ENCODE assay signal across 27 cellular contexts in genomic region chr10:61163403-61163802, GRCh38.
"Had no signal": no experiment of that assay in that cellular context is flagged by ENCODE, and none has a peak within 500 bp of the region (broad histone marks: within the 10 kb centered on the region; RNA-seq: fewer than 3 reads in every experiment).

No MANE protein-coding gene starts in this region.

- H3K4me3 Mint-ChIP-seq: activated T-helper 17 cell treated with anti-CD3 and anti-CD28 coated beads, Interleukin-2, amount 50 U/mL, for 72 hours; central memory CD8-positive, alpha-beta T cell; effector memory CD8-positive, alpha-beta T cell; naive thymus-derived CD4-positive, alpha-beta T cell; neural progenitor cell; T-cell had no signal

- DNase-seq: activated CD4-positive, alpha-beta T cell treated with anti-CD3 and anti-CD28 coated beads for 1 hour; activated CD4-positive, alpha-beta T cell treated with anti-CD3 and anti-CD28 coated beads, Interleukin-2, amount 50 U/mL, for 1 hour; activated T-cell treated with anti-CD3 and anti-CD28 coated beads, Interleukin-2, amount 50 U/mL, for 1 hour; brain microvascular endothelial cell; effector memory CD8-positive, alpha-beta T cell; esophagus squamous epithelium; heart right ventricle; left lung; naive thymus-derived CD4-positive, alpha-beta T cell; retina; spleen; stimulated activated CD4-positive, alpha-beta T cell treated with anti-CD3 and anti-CD28 coated beads, Interleukin-4, amount 100 ng/mL, for 24 hours; stimulated activated naive CD4-positive, alpha-beta T cell treated with Interleukin-2 at 50 U/mL for 16 hours; T-cell; upper lobe of left lung; WERI-Rb-1 had no signal

- H3K27me3 Mint-ChIP-seq: activated T-helper 17 cell treated with anti-CD3 and anti-CD28 coated beads, Interleukin-2, amount 50 U/mL, for 72 hours; effector memory CD8-positive, alpha-beta T cell; naive thymus-derived CD4-positive, alpha-beta T cell; T-cell had no signal

- H3K9me3 ChIP-seq: esophagus squamous epithelium, thoracic aorta, upper lobe of left lung had no signal

- H3K9me3 Mint-ChIP-seq: effector memory CD8-positive, alpha-beta T cell had no signal

- H3K4me1 Mint-ChIP-seq: activated T-helper 17 cell treated with anti-CD3 and anti-CD28 coated beads, Interleukin-2, amount 50 U/mL, for 72 hours; central memory CD8-positive, alpha-beta T cell; neural progenitor cell; T-cell had no signal

- H3K4me3 ChIP-seq: ascending aorta, esophagus squamous epithelium, heart right ventricle, left lung, lung, neural progenitor cell, spleen, thoracic aorta, upper lobe of left lung had no signal

- H3K36me3 ChIP-seq: ascending aorta, brain microvascular endothelial cell, esophagus squamous epithelium, heart right ventricle, left lung, neural progenitor cell, spleen, thoracic aorta, upper lobe of left lung, WERI-Rb-1 had no signal

- H3K36me3 Mint-ChIP-seq: activated naive CD4-positive, alpha-beta T cell treated with anti-CD3 and anti-CD28 coated beads, Interleukin-2, amount 50 U/mL, for 72 hours; naive thymus-derived CD4-positive, alpha-beta T cell; neural progenitor cell; T-cell had no signal

- H3K9ac ChIP-seq: neural progenitor cell had no signal

- ATAC-seq: activated naive CD4-positive, alpha-beta T cell treated with anti-CD3 and anti-CD28 coated beads, Interleukin-2, amount 50 U/mL, for 72 hours; activated T-helper 17 cell treated with anti-CD3 and anti-CD28 coated beads, Interleukin-2, amount 50 U/mL, for 72 hours; effector memory CD8-positive, alpha-beta T cell; heart right ventricle; left lung; naive thymus-derived CD4-positive, alpha-beta T cell; T-cell had no signal

- H3K27ac ChIP-seq: brain microvascular endothelial cell, esophagus squamous epithelium, left lung, neural progenitor cell, spleen, thoracic aorta, upper lobe of left lung, WERI-Rb-1 had no signal

- FAIRE-seq: colon, endothelial cell of umbilical vein, keratinocyte, TTC549 had no signal

- H3K27me3 ChIP-seq: ascending aorta, brain microvascular endothelial cell, esophagus squamous epithelium, heart right ventricle, left lung, neural progenitor cell, spleen, upper lobe of left lung had no signal

- H3K4me1 ChIP-seq: neural progenitor cell, spleen had no signal

- H2AFZ ChIP-seq: neural progenitor cell had no signal

- H3K27ac Mint-ChIP-seq: activated naive CD4-positive, alpha-beta T cell treated with anti-CD3 and anti-CD28 coated beads, Interleukin-2, amount 50 U/mL, for 72 hours; activated T-helper 17 cell treated with anti-CD3 and anti-CD28 coated beads, Interleukin-2, amount 50 U/mL, for 72 hours; effector memory CD8-positive, alpha-beta T cell; naive thymus-derived CD4-positive, alpha-beta T cell; neural progenitor cell; T-cell had no signal

- H3K4me2 ChIP-seq: neural progenitor cell had no signal
